In the genomic region with DNA sequence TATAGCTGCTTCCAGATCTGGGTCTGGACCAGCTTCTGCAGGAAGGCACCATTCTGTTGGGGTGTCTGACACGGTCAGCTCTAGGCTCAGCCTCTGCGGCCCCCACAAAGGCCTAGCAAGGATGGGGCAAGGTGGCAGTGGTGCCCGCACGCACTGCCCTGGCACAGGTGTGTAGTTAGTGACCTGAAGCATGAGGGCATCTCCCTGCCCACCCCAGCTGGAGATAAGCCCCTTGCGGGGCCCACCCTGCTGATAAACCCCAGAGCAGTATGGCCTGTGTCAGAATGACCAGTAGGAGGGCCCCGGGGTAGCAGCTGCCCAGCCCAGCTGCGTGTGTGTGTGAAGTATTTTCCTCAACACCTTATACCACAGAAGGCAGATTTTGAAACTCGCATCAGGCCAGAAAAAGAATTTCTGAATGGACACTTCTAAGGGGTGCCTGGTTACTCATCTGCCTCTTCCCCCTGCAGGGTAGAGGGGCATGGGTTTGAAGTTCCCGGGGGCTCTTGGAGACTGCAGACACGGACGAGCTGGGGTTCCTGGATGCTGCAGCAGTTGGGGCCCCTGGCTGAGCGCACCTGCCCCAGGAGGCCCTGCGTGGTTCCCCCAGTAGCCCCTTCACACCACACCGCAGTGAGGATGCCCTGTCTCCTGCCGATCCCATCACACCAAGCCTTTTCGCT, we compare ENCODE assay signal across 10 cellular contexts. TPM values are rescaled to one million over a fixed set of nuclear protein-coding genes. Genes with fewer than 3 reads are reported as not detected.
DNase-seq lines count a peak whose midpoint lies in the region; ATAC-seq and TF ChIP-seq lines count a peak whose summit lies in the region.
"Had no signal": no experiment of that assay in that cellular context is flagged by ENCODE, and none has a peak within 500 bp of the region (broad histone marks: within the 10 kb centered on the region; RNA-seq: fewer than 3 reads in every experiment).

No MANE protein-coding gene starts in this region.

- H3K4me1 Mint-ChIP-seq in immature natural killer cell = peaks cover 38 to 39% of the 10 kb centered on the region in 2 donors

- peaks cover 22 to 48% (median 32%) of the 10 kb centered on the region in 3 donors for H3K27me3 Mint-ChIP-seq in immature natural killer cell (ENCODE audit: low read depth in 3 of 3)

- H3K4me3 ChIP-seq in tibial artery = no peak overlapping the region
- H3K4me3 ChIP-seq in thyroid gland (replicated peaks in 1 of 3) = no peak overlapping the region

- peaks cover 7 to 62% (median 22%) of the 10 kb centered on the region in 3 donors for H3K36me3 ChIP-seq in tibial artery
- peaks cover 20 to 22% of the 10 kb centered on the region in 2 donors for H3K36me3 ChIP-seq in thyroid gland

- no peak for ATAC-seq in left cardiac atrium
- ATAC-seq in Right ventricle myocardium inferior = no peak

- H3K9me3 ChIP-seq in tibial artery (no peaks in the 10 kb centered on the region), thyroid gland (no peaks in the 10 kb centered on the region)

- H3K9me3 Mint-ChIP-seq in immature natural killer cell = no peaks in the 10 kb centered on the region

- peak overlapping the region in 5 of 6 donors; percentile 39 to 76 (median 62) for H3K27ac Mint-ChIP-seq in immature natural killer cell

- TF ChIP-seq CTCF in tibial artery (IDR thresholded peaks at IDR 0.05) (no peak), thyroid gland (IDR thresholded peaks at IDR 0.05) (no peak)

- intact Hi-C loops in left cardiac atrium (cut with DNase I) = no loop called here
- intact Hi-C loops in Right ventricle myocardium inferior (cut with DNase I) = no loop called here
- intact Hi-C loops in tibial artery (cut with DNase I; ENCODE audit: low total_unique reads) = no loop called here
- intact Hi-C loops in thyroid gland (cut with DNase I) = no loop called here

- TF ChIP-seq POLR2A in thyroid gland (IDR thresholded peaks at IDR 0.05) = no peak

- DNase-seq in left cardiac atrium = peak; percentile 24
- no peak for DNase-seq in Right ventricle myocardium inferior (ENCODE audit: missing footprints)
- DNase-seq in activated CD4-positive, alpha-beta T cell treated with anti-CD3 and anti-CD28 coated beads, Interleukin-2, amount 50 U/mL, for 48 hours = peak; percentile 23 to 30
- DNase-seq in immature natural killer cell = no peak
- no peak for DNase-seq in tibial artery
- no peak for DNase-seq in G401 (ENCODE audit: low spot score)
- DNase-seq in SIG-M5 (lab: John Stamatoyannopoulos, UW) = no peak
- DNase-seq in thyroid gland = no peak
- DNase-seq: caudate nucleus, NCI-H446 treated with DMSO at 0.1 percent for 48 hours had no signal

- H3K27ac ChIP-seq in tibial artery (peak overlapping the region; percentile 12 to 87), thyroid gland (no peak overlapping the region)

- in situ Hi-C loops in G401 (cut with HindIII; ENCODE audit: low sequenced_read_pairs) = no loop called here

- H3K27me3 ChIP-seq in tibial artery = no peaks in the 10 kb centered on the region
- no peaks in the 10 kb centered on the region for H3K27me3 ChIP-seq in thyroid gland

- H3K36me3 Mint-ChIP-seq in immature natural killer cell = peaks cover 0 to 7% (median 0%) of the 10 kb centered on the region in 3 donors

- no peak overlapping the region for H3K4me3 Mint-ChIP-seq in immature natural killer cell

- H3K4me1 ChIP-seq in tibial artery (peaks cover 0 to 64% (median 37%) of the 10 kb centered on the region in 4 donors), thyroid gland (peaks cover 25 to 40% of the 10 kb centered on the region in 2 donors)

- WGBS in thyroid gland, 2 donors = 86 to 91% methylated on average over 12 to 16 of the region's 16 CpGs

RNA-seq across cellular contexts. Expression of gene ARHGDIA, which starts 4.6 kb away (rescaled TPM):
- total RNA-seq in left cardiac atrium (100 to 1,000 TPM; 168 to 252 TPM), Right ventricle myocardium inferior (126 TPM), thyroid gland (100 to 1,000 TPM; 115 to 173 (median 164) TPM)
- 100 to 1,000 TPM; 100 to 245 (median 133) TPM for polyA plus RNA-seq in immature natural killer cell
- total RNA-seq in G401 (2014; rRNA removed; shearing (Covaris generic)) = 183 and 209 TPM in 2 replicates

RNA-seq across cellular contexts. Expression of gene P4HB, which starts 6.2 kb away (rescaled TPM):
- total RNA-seq in left cardiac atrium = 100 to 1,000 TPM; 403 to 414 TPM
- total RNA-seq in Right ventricle myocardium inferior = 355 TPM
- 100 to 1,000 TPM; 365 to 534 (median 475) TPM for polyA plus RNA-seq in immature natural killer cell
- 310 and 320 TPM in 2 replicates for total RNA-seq in G401 (2014; rRNA removed; shearing (Covaris generic))
- total RNA-seq in thyroid gland = 1,000 to 10,000 TPM in 1 of 4 donors, 100 to 1,000 TPM in 3; 548 to 1,124 (median 681) TPM

RNA-seq across cellular contexts. Expression of gene ALYREF, which starts 24.8 kb away (rescaled TPM):
- total RNA-seq in left cardiac atrium = 10 to 100 TPM; 33.7 to 45.2 TPM
- 35.5 TPM for total RNA-seq in Right ventricle myocardium inferior
- 10 to 100 TPM; 36.2 to 63.3 (median 40.1) TPM for polyA plus RNA-seq in immature natural killer cell
- 379 and 407 TPM in 2 replicates for total RNA-seq in G401 (2014; rRNA removed; shearing (Covaris generic))
- total RNA-seq in thyroid gland = 100 to 1,000 TPM in 1 of 4 donors, 10 to 100 TPM in 3; 55.5 to 106 (median 75.4) TPM

RNA-seq across cellular contexts. Expression of gene ANAPC11, which starts 24.9 kb away (rescaled TPM):
- total RNA-seq in left cardiac atrium = 100 to 1,000 TPM; 133 to 155 TPM
- 179 TPM for total RNA-seq in Right ventricle myocardium inferior
- 100 to 1,000 TPM; 339 to 578 (median 348) TPM for polyA plus RNA-seq in immature natural killer cell
- total RNA-seq in G401 (2014; rRNA removed; shearing (Covaris generic)) = 194 and 216 TPM in 2 replicates
- 100 to 1,000 TPM in 3 of 4 donors, 10 to 100 TPM in 1; 88.8 to 202 (median 169) TPM for total RNA-seq in thyroid gland

RNA-seq across cellular contexts. Expression of gene PPP1R27, which starts 31.7 kb away (rescaled TPM):
- total RNA-seq in left cardiac atrium (not detected), Right ventricle myocardium inferior (not detected), thyroid gland (not detected)
- polyA plus RNA-seq in immature natural killer cell = not detected
- total RNA-seq in G401 (2014; rRNA removed; shearing (Covaris generic)) = 0.31 TPM in 1 of 2 replicates, not detected in the other

Comparison
In these comparisons a context has a peak if more than half of its experiments do, and no peak if none do; other contexts are left out.
1. DNase-seq: peak in left cardiac atrium (single experiment) and activated CD4-positive, alpha-beta T cell treated with anti-CD3 and anti-CD28 coated beads, Interleukin-2, amount 50 U/mL, for 48 hours (2 of 2); none in Right ventricle myocardium inferior (single experiment), immature natural killer cell (0 of 3), tibial artery (0 of 2), G401 (single experiment), SIG-M5 (single experiment) and thyroid gland (0 of 2).
2. H3K27ac ChIP-seq: peak in tibial artery (2 of 2); none in thyroid gland (0 of 3).